1 cellular context compared by ENCODE assay signal in the genomic region with DNA sequence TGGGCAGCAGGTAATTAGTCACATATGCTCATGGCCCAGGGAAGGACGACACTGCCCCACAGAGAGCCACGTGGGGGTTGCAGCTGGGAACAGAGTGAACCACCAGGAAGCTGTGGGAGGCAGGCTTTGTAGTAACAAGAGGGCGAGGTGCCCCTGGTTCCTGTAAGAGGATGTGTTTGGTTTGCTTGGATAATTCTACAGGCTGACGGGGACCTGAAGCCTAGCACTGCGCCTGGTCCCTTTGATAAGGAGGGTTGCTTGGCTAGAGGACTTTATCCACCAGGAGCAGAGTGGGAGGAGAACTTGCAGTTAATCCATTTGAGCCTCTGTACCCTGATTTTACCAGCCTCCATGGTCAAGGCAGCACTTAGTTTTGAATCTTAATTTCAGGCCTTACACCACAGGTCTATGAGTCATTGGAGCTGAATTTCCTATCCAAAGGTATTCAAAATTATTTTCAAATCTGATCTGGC.
TF ChIP-seq lines count a peak whose summit lies in the region.

No MANE protein-coding gene starts in this region.

TF ChIP-seq in GM23338, 12 proteins besides CTCF, POLR2A, EP300 and RAD21 (continued from another document):
- TF ChIP-seq, protein P1, sequence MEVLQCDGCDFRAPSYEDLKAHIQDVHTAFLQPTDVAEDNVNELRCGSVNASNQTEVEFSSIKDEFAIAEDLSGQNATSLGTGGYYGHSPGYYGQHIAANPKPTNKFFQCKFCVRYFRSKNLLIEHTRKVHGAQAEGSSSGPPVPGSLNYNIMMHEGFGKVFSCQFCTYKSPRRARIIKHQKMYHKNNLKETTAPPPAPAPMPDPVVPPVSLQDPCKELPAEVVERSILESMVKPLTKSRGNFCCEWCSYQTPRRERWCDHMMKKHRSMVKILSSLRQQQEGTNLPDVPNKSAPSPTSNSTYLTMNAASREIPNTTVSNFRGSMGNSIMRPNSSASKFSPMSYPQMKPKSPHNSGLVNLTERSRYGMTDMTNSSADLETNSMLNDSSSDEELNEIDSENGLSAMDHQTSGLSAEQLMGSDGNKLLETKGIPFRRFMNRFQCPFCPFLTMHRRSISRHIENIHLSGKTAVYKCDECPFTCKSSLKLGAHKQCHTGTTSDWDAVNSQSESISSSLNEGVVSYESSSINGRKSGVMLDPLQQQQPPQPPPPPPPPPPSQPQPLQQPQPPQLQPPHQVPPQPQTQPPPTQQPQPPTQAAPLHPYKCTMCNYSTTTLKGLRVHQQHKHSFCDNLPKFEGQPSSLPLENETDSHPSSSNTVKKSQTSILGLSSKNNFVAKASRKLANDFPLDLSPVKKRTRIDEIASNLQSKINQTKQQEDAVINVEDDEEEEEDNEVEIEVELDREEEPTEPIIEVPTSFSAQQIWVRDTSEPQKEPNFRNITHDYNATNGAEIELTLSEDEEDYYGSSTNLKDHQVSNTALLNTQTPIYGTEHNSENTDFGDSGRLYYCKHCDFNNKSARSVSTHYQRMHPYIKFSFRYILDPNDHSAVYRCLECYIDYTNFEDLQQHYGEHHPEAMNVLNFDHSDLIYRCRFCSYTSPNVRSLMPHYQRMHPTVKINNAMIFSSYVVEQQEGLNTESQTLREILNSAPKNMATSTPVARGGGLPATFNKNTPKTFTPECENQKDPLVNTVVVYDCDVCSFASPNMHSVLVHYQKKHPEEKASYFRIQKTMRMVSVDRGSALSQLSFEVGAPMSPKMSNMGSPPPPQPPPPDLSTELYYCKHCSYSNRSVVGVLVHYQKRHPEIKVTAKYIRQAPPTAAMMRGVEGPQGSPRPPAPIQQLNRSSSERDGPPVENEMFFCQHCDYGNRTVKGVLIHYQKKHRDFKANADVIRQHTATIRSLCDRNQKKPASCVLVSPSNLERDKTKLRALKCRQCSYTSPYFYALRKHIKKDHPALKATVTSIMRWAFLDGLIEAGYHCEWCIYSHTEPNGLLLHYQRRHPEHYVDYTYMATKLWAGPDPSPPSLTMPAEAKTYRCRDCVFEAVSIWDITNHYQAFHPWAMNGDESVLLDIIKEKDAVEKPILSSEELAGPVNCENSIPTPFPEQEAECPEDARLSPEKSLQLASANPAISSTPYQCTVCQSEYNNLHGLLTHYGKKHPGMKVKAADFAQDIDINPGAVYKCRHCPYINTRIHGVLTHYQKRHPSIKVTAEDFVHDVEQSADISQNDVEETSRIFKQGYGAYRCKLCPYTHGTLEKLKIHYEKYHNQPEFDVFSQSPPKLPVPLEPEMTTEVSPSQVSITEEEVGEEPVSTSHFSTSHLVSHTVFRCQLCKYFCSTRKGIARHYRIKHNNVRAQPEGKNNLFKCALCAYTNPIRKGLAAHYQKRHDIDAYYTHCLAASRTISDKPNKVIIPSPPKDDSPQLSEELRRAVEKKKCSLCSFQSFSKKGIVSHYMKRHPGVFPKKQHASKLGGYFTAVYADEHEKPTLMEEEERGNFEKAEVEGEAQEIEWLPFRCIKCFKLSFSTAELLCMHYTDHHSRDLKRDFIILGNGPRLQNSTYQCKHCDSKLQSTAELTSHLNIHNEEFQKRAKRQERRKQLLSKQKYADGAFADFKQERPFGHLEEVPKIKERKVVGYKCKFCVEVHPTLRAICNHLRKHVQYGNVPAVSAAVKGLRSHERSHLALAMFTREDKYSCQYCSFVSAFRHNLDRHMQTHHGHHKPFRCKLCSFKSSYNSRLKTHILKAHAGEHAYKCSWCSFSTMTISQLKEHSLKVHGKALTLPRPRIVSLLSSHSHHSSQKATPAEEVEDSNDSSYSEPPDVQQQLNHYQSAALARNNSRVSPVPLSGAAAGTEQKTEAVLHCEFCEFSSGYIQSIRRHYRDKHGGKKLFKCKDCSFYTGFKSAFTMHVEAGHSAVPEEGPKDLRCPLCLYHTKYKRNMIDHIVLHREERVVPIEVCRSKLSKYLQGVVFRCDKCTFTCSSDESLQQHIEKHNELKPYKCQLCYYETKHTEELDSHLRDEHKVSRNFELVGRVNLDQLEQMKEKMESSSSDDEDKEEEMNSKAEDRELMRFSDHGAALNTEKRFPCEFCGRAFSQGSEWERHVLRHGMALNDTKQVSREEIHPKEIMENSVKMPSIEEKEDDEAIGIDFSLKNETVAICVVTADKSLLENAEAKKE (CRISPR knock-in tag; IDR thresholded peaks at IDR 0.05): no peak
- TF ChIP-seq CREB1 (CRISPR knock-in tag; IDR thresholded peaks at IDR 0.05; ENCODE audit: low read depth) (no peak), EZH2 (IDR thresholded peaks at IDR 0.05; ENCODE audit: low read depth, unreplicated experiment) (no peak)
TF ChIP-seq in GM23338: peak in this region for 0.
